Comparison of ENCODE assay signal across 1 cellular context in genomic region chr4:173146456-173146855, GRCh38.
TF ChIP-seq lines count a peak whose summit lies in the region.

No MANE protein-coding gene starts in this region.

TF ChIP-seq in GM23338, 12 proteins besides CTCF, POLR2A, EP300 and RAD21 (continued from another document):
- no peak for TF ChIP-seq ZNF462 (CRISPR knock-in tag; IDR thresholded peaks at IDR 0.05)
- no peak for TF ChIP-seq JUNB (IDR thresholded peaks at IDR 0.05; ENCODE audit: unreplicated experiment)
- TF ChIP-seq ZNF331 (CRISPR knock-in tag; IDR thresholded peaks at IDR 0.05; ENCODE audit: low read depth), result no peak
- TF ChIP-seq POLR2AphosphoS5 (IDR thresholded peaks at IDR 0.05; ENCODE audit: low read depth), result no peak
- TF ChIP-seq EZH2 (IDR thresholded peaks at IDR 0.05; ENCODE audit: low read depth, unreplicated experiment), result no peak
- TF ChIP-seq NANOG (IDR thresholded peaks at IDR 0.05; ENCODE audit: borderline replicate concordance), result no peak
- no peak for TF ChIP-seq STAT1 (IDR thresholded peaks at IDR 0.05; ENCODE audit: unreplicated experiment)
TF ChIP-seq in GM23338: peak in this region for 0.
